28 cellular contexts compared by ENCODE assay signal in genomic region chr12:46152456-46152855, GRCh38.
A peak's percentile ranks its signal among the peaks of the same experiment; 100 is the strongest.
DNase-seq lines count a peak whose midpoint lies in the region; ATAC-seq and TF ChIP-seq lines count a peak whose summit lies in the region.
"Had no signal": no experiment of that assay in that cellular context is flagged by ENCODE, and none has a peak within 500 bp of the region (broad histone marks: within the 10 kb centered on the region; RNA-seq: fewer than 3 reads in every experiment).

No MANE protein-coding gene starts in this region.

- TF ChIP-seq CTCF in OCI-LY3 (IDR thresholded peaks at IDR 0.05; ENCODE audit: low read depth, low read length) (no peak), HFFc6 (IDR thresholded peaks at IDR 0.05) (no peak)

- peaks cover 14% of the 10 kb centered on the region for H3K36me3 Mint-ChIP-seq in HFFc6 (ENCODE audit: low read depth)
- H3K36me3 Mint-ChIP-seq in activated CD4-positive, alpha-beta T cell treated with anti-CD3 and anti-CD28 coated beads for 36 hours (ENCODE audit: low read depth) = no peaks in the 10 kb centered on the region

- H4K20me1 ChIP-seq in GM23248 (ENCODE audit: insufficient read depth) (no peaks in the 10 kb centered on the region), OCI-LY3 (ENCODE audit: insufficient read depth, low read length) (no peaks in the 10 kb centered on the region)
- H4K20me1 ChIP-seq: BLaER1 treated with 17β-estradiol and CSF1 and Interleukin-3, amounts not matched to agents 10 nM and 100 nM had no signal

- peaks cover 9% of the 10 kb centered on the region; the same call in 1 of the 2 replicates for H3F3A ChIP-seq in GM23248 (ENCODE audit: insufficient read depth)

- in situ Hi-C loops in GM23248 (cut with MboI) = no loop called here

- H3K27me3 Mint-ChIP-seq in HFFc6 (ENCODE audit: insufficient read depth) = no peaks in the 10 kb centered on the region; the same call in 1 of the 2 replicates
- peaks cover 4% of the 10 kb centered on the region for H3K27me3 Mint-ChIP-seq in activated CD4-positive, alpha-beta T cell treated with anti-CD3 and anti-CD28 coated beads for 36 hours
- H3K27me3 Mint-ChIP-seq: type B pancreatic cell had no signal

- DNase-seq in GM23248 (no peak), glomerular endothelial cell (ENCODE audit: extremely low read depth, low read depth, low spot score) (peak; percentile 18), pulmonary artery endothelial cell (ENCODE audit: low read depth, low spot score) (peak; percentile 52), HFFc6 (no peak)
- no peak for DNase-seq in activated CD4-positive, alpha-beta T cell treated with anti-CD3 and anti-CD28 coated beads for 36 hours
- DNase-seq: activated CD4-positive, alpha-beta T cell treated with anti-CD3 and anti-CD28 coated beads for 4 hours; activated effector memory CD4-positive, alpha-beta T cell treated with Interleukin-2 at 50 U/mL for 16 hours; activated naive CD8-positive, alpha-beta T cell treated with anti-CD3 and anti-CD28 coated beads for 36 hours; activated T-cell treated with anti-CD3 and anti-CD28 coated beads for 4 hours; aorta; colonic mucosa; endodermal cell; esophagus squamous epithelium; gastrocnemius medialis; islet precursor cell; left ventricle myocardium superior; NCI-H748 treated with DMSO at 0.1 percent for 48 hours; spleen; stimulated activated CD4-positive, alpha-beta T cell treated with anti-CD3 and anti-CD28 coated beads, Interleukin-2, amount 100 ng/mL, for 48 hours had no signal

- H3K4me1 Mint-ChIP-seq in HFFc6 (ENCODE audit: low read depth) = peaks cover 33% of the 10 kb centered on the region
- H3K4me1 Mint-ChIP-seq in activated CD4-positive, alpha-beta T cell treated with anti-CD3 and anti-CD28 coated beads for 36 hours = peaks cover 3% of the 10 kb centered on the region

- H3K9me3 ChIP-seq in GM23248 (ENCODE audit: low read depth) (no peaks in the 10 kb centered on the region), OCI-LY3 (ENCODE audit: insufficient read depth, low read length) (no peaks in the 10 kb centered on the region)
- H3K9me3 ChIP-seq: colonic mucosa had no signal

- H3K27me3 ChIP-seq in GM23248 (replicated peaks; ENCODE audit: insufficient read depth) (no peaks in the 10 kb centered on the region), OCI-LY3 (ENCODE audit: low read depth, low read length) (no peaks in the 10 kb centered on the region)
- H3K27me3 ChIP-seq: BLaER1 treated with 17β-estradiol and CSF1 and Interleukin-3, amounts not matched to agents 10 nM and 100 nM; colonic mucosa; esophagus squamous epithelium; gastrocnemius medialis; spleen had no signal

- peaks cover 18% of the 10 kb centered on the region for H3K4me1 ChIP-seq in GM23248 (ENCODE audit: insufficient read depth)
- peaks cover 32% of the 10 kb centered on the region for H3K4me1 ChIP-seq in OCI-LY3 (ENCODE audit: low read length)
- H3K4me1 ChIP-seq: colonic mucosa, gastrocnemius medialis had no signal

- no peak overlapping the region for H3K4me3 Mint-ChIP-seq in HFFc6
- no peak overlapping the region for H3K4me3 Mint-ChIP-seq in activated CD4-positive, alpha-beta T cell treated with anti-CD3 and anti-CD28 coated beads for 36 hours
- H3K4me3 Mint-ChIP-seq: activated naive CD8-positive, alpha-beta T cell treated with anti-CD3 and anti-CD28 coated beads for 36 hours; endodermal cell; natural killer cell treated with Interleukin-12 subunit alpha and Interleukin-12 subunit beta and Interleukin-15 and Interleukin-18, amount 100 ng/mL, for 72 hours; T-helper 2 cell treated with Interferon-gamma antibody and Interleukin-4, amounts not matched to agents 5 μg/mL and 100 μg/mL, for 36 hours; type B pancreatic cell had no signal

- 22 to 56% methylated on average over 1 of the region's 1 CpG for WGBS in GM23248 (ENCODE audit: low coverage in 1 of 2, low lambda C conversion rate in 2 of 2, missing lambda C conversion rate in 2 of 2), 2 experiments

- H3K9ac ChIP-seq in GM23248 (no peak overlapping the region), OCI-LY3 (ENCODE audit: low read length) (peak overlapping the region; percentile 50; the same call in 1 of the 2 replicates)
- H3K9ac ChIP-seq: BLaER1 treated with 17β-estradiol and CSF1 and Interleukin-3, amounts not matched to agents 10 nM and 100 nM had no signal

- no peak overlapping the region for H3K4me3 ChIP-seq in GM23248
- 0 out of 2 replicates have a peak overlapping the region, but pooled peaks have one; percentile 70 for H3K4me3 ChIP-seq in OCI-LY3 (ENCODE audit: low read length)
- H3K4me3 ChIP-seq: BLaER1 treated with 17β-estradiol and CSF1 and Interleukin-3, amounts not matched to agents 10 nM and 100 nM; colonic mucosa; esophagus squamous epithelium; gastrocnemius medialis; spleen had no signal

- CTCF ChIA-PET in activated CD4-positive, alpha-beta T cell treated with anti-CD3 and anti-CD28 coated beads for 36 hours (lab: Charles Lee) = interaction anchor here (0.9 to 1.3 kb wide), 4 partner anchors 27 to 161 kb away, joined by 3 to 4 read pairs (median 3); no protein-coding TSS in a partner anchor

- H3K27ac Mint-ChIP-seq in HFFc6 = no peak overlapping the region
- no peak overlapping the region for H3K27ac Mint-ChIP-seq in activated CD4-positive, alpha-beta T cell treated with anti-CD3 and anti-CD28 coated beads for 36 hours
- H3K27ac Mint-ChIP-seq: activated naive CD8-positive, alpha-beta T cell treated with anti-CD3 and anti-CD28 coated beads for 36 hours; endodermal cell; natural killer cell treated with Interleukin-12 subunit alpha and Interleukin-12 subunit beta and Interleukin-15 and Interleukin-18, amount 100 ng/mL, for 72 hours; T-helper 2 cell treated with Interferon-gamma antibody and Interleukin-4, amounts not matched to agents 5 μg/mL and 100 μg/mL, for 36 hours; type B pancreatic cell had no signal

- 0 out of 2 replicates have a peak, but pooled peaks cover 3% of the 10 kb centered on the region for H3K36me3 ChIP-seq in GM23248 (ENCODE audit: low read depth)
- H3K36me3 ChIP-seq in OCI-LY3 (replicated peaks; ENCODE audit: low read depth, low read length) = no peaks in the 10 kb centered on the region
- H3K36me3 ChIP-seq: BLaER1 treated with 17β-estradiol and CSF1 and Interleukin-3, amounts not matched to agents 10 nM and 100 nM; colonic mucosa; esophagus squamous epithelium; gastrocnemius medialis; spleen had no signal

- ATAC-seq in activated CD4-positive, alpha-beta T cell treated with anti-CD3 and anti-CD28 coated beads for 36 hours = no peak
- ATAC-seq in GM18873 (IDR thresholded peaks at IDR 0.05; ENCODE audit: low FRiP score, unreplicated experiment) = no peak
- ATAC-seq in HG02623 (IDR thresholded peaks at IDR 0.05; ENCODE audit: unreplicated experiment) = no peak
- ATAC-seq: gastrocnemius medialis; HepG2; left ventricle myocardium superior; natural killer cell treated with Interleukin-12 subunit alpha and Interleukin-12 subunit beta and Interleukin-15 and Interleukin-18, amount 100 ng/mL, for 72 hours; Right ventricle myocardium inferior had no signal

- H3K9me2 ChIP-seq in GM23248 (ENCODE audit: insufficient read depth) = no peaks in the 10 kb centered on the region

- H3K79me2 ChIP-seq in GM23248 (ENCODE audit: insufficient read depth) (no peaks in the 10 kb centered on the region), OCI-LY3 (ENCODE audit: low read length) (no peaks in the 10 kb centered on the region)

- H2AFZ ChIP-seq in GM23248 (peak overlapping the region; percentile 72; the same call in 1 of the 2 replicates), OCI-LY3 (ENCODE audit: low read depth, low read length) (no peak overlapping the region)

- H3K4me2 ChIP-seq in GM23248 (ENCODE audit: unreplicated experiment) (no peak overlapping the region), OCI-LY3 (ENCODE audit: low read length) (peak overlapping the region; percentile 66)
- H3K4me2 ChIP-seq: BLaER1 treated with 17β-estradiol and CSF1 and Interleukin-3, amounts not matched to agents 10 nM and 100 nM had no signal

- POLR2A ChIA-PET in activated CD4-positive, alpha-beta T cell treated with anti-CD3 and anti-CD28 coated beads for 36 hours (lab: Charles Lee) = no interaction called here

- H3K27ac ChIP-seq in GM23248 (no peak overlapping the region), OCI-LY3 (ENCODE audit: low read length) (no peak overlapping the region)
- H3K27ac ChIP-seq: BLaER1 treated with 17β-estradiol and CSF1 and Interleukin-3, amounts not matched to agents 10 nM and 100 nM; colonic mucosa; esophagus squamous epithelium; gastrocnemius medialis; spleen had no signal

- H3K9me3 Mint-ChIP-seq in HFFc6 = peaks cover 14% of the 10 kb centered on the region
- H3K9me3 Mint-ChIP-seq in activated CD4-positive, alpha-beta T cell treated with anti-CD3 and anti-CD28 coated beads for 36 hours (ENCODE audit: low read depth) = peaks cover 8% of the 10 kb centered on the region

- intact Hi-C loops in activated CD4-positive, alpha-beta T cell treated with anti-CD3 and anti-CD28 coated beads for 36 hours (cut with DNase I, micrococcal nuclease) = loop anchor here (2.0 to 10.0 kb wide), 6 partner anchors 115 to 832 kb away; partner anchors contain the start of gene SLC38A1 (in 1 of the 2)

Comparison
In these comparisons a context has a peak if more than half of its experiments do, and no peak if none do; other contexts are left out.
1. DNase-seq: peak in glomerular endothelial cell (single experiment) and pulmonary artery endothelial cell (single experiment); none in GM23248 (single experiment), HFFc6 (single experiment) and activated CD4-positive, alpha-beta T cell treated with anti-CD3 and anti-CD28 coated beads for 36 hours (single experiment).